In the genomic region with DNA sequence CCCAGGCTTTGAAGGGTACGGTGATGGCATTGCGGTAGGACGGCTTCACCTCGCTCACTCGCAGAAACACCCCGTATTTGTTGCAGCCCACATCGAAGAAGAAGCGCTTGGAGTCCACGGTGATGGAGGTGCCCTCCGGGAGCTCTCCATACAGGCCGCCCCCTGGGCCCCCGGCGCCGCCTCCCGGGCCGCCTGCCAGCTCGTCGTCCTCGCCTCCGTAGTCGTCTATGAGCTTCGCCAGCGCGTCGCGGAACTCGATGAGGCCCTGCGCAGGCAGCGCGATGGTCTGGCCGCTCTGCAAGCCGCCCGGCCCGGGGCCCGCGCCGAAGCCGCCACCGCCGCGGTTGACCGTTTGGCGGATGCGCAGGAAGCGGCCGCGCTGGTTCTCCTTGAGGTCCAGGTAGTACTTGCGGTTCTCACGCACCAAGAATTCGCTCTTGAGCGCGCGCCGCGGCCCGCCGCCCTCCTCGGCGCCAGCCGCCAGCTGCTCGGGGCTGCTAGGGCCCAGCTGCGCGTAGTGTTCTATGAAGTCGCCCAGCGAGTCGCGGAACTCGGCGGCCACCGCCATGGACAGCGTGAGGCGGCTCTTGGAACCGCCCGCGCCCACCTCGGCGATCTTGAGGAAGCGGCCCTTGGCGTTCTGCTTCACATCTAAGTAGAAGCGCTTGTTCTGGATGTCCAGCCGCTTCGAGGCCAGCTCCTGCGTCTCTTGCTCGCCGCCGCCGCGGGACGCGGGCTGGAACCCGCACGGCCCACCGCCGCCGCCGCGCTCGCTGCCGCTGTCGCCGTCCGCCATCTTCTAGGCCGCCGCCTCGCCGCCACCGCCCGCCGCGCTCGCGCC, we compare ENCODE assay signal across 8 cellular contexts. TPM values are rescaled to one million over a fixed set of nuclear protein-coding genes. Genes with fewer than 3 reads are reported as not detected.
DNase-seq lines count a peak whose midpoint lies in the region; ATAC-seq, FAIRE-seq and TF ChIP-seq lines count a peak whose summit lies in the region.

No MANE protein-coding gene starts in this region.

- peak; percentile 70 for FAIRE-seq in GM12891 (lab: Jason Lieb, UNC)

- no peaks in the 10 kb centered on the region for H3K27me3 ChIP-seq in endocrine pancreas (ENCODE audit: control insufficient read depth, insufficient read depth, low read length)

- TF ChIP-seq POLR2A in GM12891 (IDR thresholded peaks at IDR 0.05; ENCODE audit: low read depth, low read length), result no peak

- DNase-seq in GM12891 (ENCODE audit: insufficient read length, low spot score), result no peak
- peak; percentile 20 for DNase-seq in HEK293T (ENCODE audit: extremely low spot score)
- DNase-seq in NCI-H1092 treated with DMSO at 0.1 percent for 48 hours (lab: John Stamatoyannopoulos, UW), result peak; percentile 61
- peak; percentile 83 for DNase-seq in activated CD8-positive, alpha-beta memory T cell treated with anti-CD3 and anti-CD28 coated beads for 24 hours
- DNase-seq in mucosa of descending colon, result peak; percentile 57 to 75 (median 75)
- DNase-seq in stimulated activated CD8-positive, alpha-beta memory T cell treated with anti-CD3 and anti-CD28 coated beads, Interleukin-4, amount 100 ng/mL, for 48 hours, result peak; percentile 66
- DNase-seq in pons (ENCODE audit: low spot score), result no peak

- H3K4me1 ChIP-seq in endocrine pancreas (ENCODE audit: control insufficient read depth, insufficient read depth, low read length) (peaks cover 43% of the 10 kb centered on the region), mucosa of descending colon (ENCODE audit: low read depth) (peaks cover 40% of the 10 kb centered on the region)

- intact Hi-C loops in mucosa of descending colon (cut with DNase I, micrococcal nuclease), result no loop called here

- peak overlapping the region; percentile 81 for H3K4me3 ChIP-seq in endocrine pancreas (ENCODE audit: control insufficient read depth, insufficient read depth, low read length)
- H3K4me3 ChIP-seq in mucosa of descending colon, result peak overlapping the region; percentile 93

- CTCF ChIA-PET in HEK293T (lab: Yijun Ruan, JAX), result interaction anchor here (1.0 to 1.6 kb wide), 3 partner anchors 10 to 252 kb away, joined by 3 read pairs; no protein-coding TSS in a partner anchor

- POLR2A ChIA-PET in HEK293T (lab: Yijun Ruan, JAX), result interaction anchor here (0.8 to 3.0 kb wide), 24 partner anchors 8 to 311 kb away, joined by 3 to 39 read pairs (median 5); a partner anchor contains a TSS

- H3K36me3 ChIP-seq in endocrine pancreas (ENCODE audit: control insufficient read depth, insufficient read depth, low read length), result no peaks in the 10 kb centered on the region
- H3K36me3 ChIP-seq in mucosa of descending colon (ENCODE audit: low read depth), result no peaks in the 10 kb centered on the region

- peak; percentile 26 for ATAC-seq in mucosa of descending colon

- H3K9ac ChIP-seq in endocrine pancreas (ENCODE audit: control insufficient read depth, insufficient read depth, low read length), result peak overlapping the region; percentile 93

- H3K9me3 ChIP-seq in endocrine pancreas (ENCODE audit: control insufficient read depth, low read length), result no peaks in the 10 kb centered on the region
- no peaks in the 10 kb centered on the region for H3K9me3 ChIP-seq in mucosa of descending colon

- TF ChIP-seq CTCF in mucosa of descending colon (IDR thresholded peaks at IDR 0.05), result no peak

TF ChIP-seq in GM12891, 5 proteins besides CTCF, POLR2A, EP300 and RAD21:
- no peak for TF ChIP-seq SPI1 (IDR thresholded peaks at IDR 0.05; ENCODE audit: low read depth, low read length)
- TF ChIP-seq POLR2AphosphoS5 (IDR thresholded peaks at IDR 0.05; ENCODE audit: low read depth, low read length), result no peak
- no peak; the same call in 1 of the 2 replicates for TF ChIP-seq TAF1 (IDR thresholded peaks at IDR 0.05; ENCODE audit: low read depth, low read length)
- no peak for TF ChIP-seq PAX5 (IDR thresholded peaks at IDR 0.05; ENCODE audit: insufficient read depth, low read length, severe bottlenecking)
- no peak for TF ChIP-seq POU2F2 (IDR thresholded peaks at IDR 0.05; ENCODE audit: low read depth, low read length)

TF ChIP-seq in HEK293T, 16 proteins besides CTCF, POLR2A, EP300 and RAD21:
- TF ChIP-seq ZNF384 (IDR thresholded peaks at IDR 0.05) (no peak), L3MBTL2 (conservative IDR thresholded peaks at IDR 0.05) (peak; percentile 8)

RNA-seq across cellular contexts. Expression of a gene that starts 0.6 kb away (rescaled TPM):
- polyA plus RNA-seq in GM12891 (2012; ENCODE audit: low read depth, missing spikeins), result 6.8 TPM
- 10 to 100 TPM; 18.5 to 47.1 (median 20.1) TPM for total RNA-seq in mucosa of descending colon

RNA-seq across cellular contexts. Expression of a gene that starts 36.9 kb away (rescaled TPM):
- polyA plus RNA-seq in GM12891 (2012; ENCODE audit: low read depth, missing spikeins), result 136 TPM
- total RNA-seq in mucosa of descending colon, result 100 to 1,000 TPM; 126 to 242 (median 158) TPM

Comparison
In these comparisons a context has a peak if more than half of its experiments do, and no peak if none do; other contexts are left out.
1. DNase-seq: peak in HEK293T (single experiment), NCI-H1092 treated with DMSO at 0.1 percent for 48 hours (single experiment), activated CD8-positive, alpha-beta memory T cell treated with anti-CD3 and anti-CD28 coated beads for 24 hours (single experiment), mucosa of descending colon (3 of 3) and stimulated activated CD8-positive, alpha-beta memory T cell treated with anti-CD3 and anti-CD28 coated beads, Interleukin-4, amount 100 ng/mL, for 48 hours (single experiment); none in GM12891 (single experiment) and pons (single experiment).